In genomic region chr2:132270255-132270654, GRCh38 we compare ENCODE assay signal across 25 cellular contexts.
DNase-seq lines count a peak whose midpoint lies in the region; ATAC-seq and TF ChIP-seq lines count a peak whose summit lies in the region.
"Had no signal": no experiment of that assay in that cellular context is flagged by ENCODE, and none has a peak within 500 bp of the region (broad histone marks: within the 10 kb centered on the region; RNA-seq: fewer than 3 reads in every experiment).

No MANE protein-coding gene starts in this region.

- intact Hi-C loops in PC-3 (cut with micrococcal nuclease) (no loop called here), Right ventricle myocardium superior (cut with DNase I) (no loop called here)

- CTCF ChIA-PET in PC-3 (lab: Charles Lee), result no interaction called here

- TF ChIP-seq CTCF in DND-41 (IDR thresholded peaks at IDR 0.05; ENCODE audit: borderline replicate concordance, extremely low read depth, low read length, poor library complexity, severe bottlenecking) (no peak), PC-3 (conservative IDR thresholded peaks at IDR 0.05; ENCODE audit: low read depth, low read length) (no peak), smooth muscle cell (IDR thresholded peaks at IDR 0.05; ENCODE audit: borderline replicate concordance, insufficient read depth, poor library complexity, severe bottlenecking) (no peak)

- H2AFZ ChIP-seq in DND-41 (ENCODE audit: low read depth, low read length) (peak overlapping the region; percentile 73; the same call in 1 of the 2 replicates), Karpas-422 (ENCODE audit: low read length) (no peak overlapping the region), PC-3 (ENCODE audit: low read length) (peak overlapping the region; percentile 79), smooth muscle cell (ENCODE audit: low read depth) (peak overlapping the region; percentile 87)

- H3K36me3 ChIP-seq in DND-41 (ENCODE audit: insufficient read depth, low read length), result no peaks in the 10 kb centered on the region
- H3K36me3 ChIP-seq in Karpas-422 (ENCODE audit: insufficient read depth, low read length), result no peaks in the 10 kb centered on the region
- H3K36me3 ChIP-seq in PC-3 (ENCODE audit: low read depth, low read length), result no peaks in the 10 kb centered on the region
- no peaks in the 10 kb centered on the region for H3K36me3 ChIP-seq in smooth muscle cell (ENCODE audit: low read depth)
- H3K36me3 ChIP-seq: HAP-1 had no signal

- H3K79me2 ChIP-seq in DND-41 (ENCODE audit: insufficient read depth, low read length), result no peaks in the 10 kb centered on the region
- no peaks in the 10 kb centered on the region for H3K79me2 ChIP-seq in Karpas-422 (ENCODE audit: low read length)
- no peaks in the 10 kb centered on the region for H3K79me2 ChIP-seq in PC-3 (ENCODE audit: low read length)
- H3K79me2 ChIP-seq in smooth muscle cell (ENCODE audit: low read depth), result no peaks in the 10 kb centered on the region

- no peaks in the 10 kb centered on the region for H3F3A ChIP-seq in PC-3 (ENCODE audit: low read length, unreplicated experiment)
- H3F3A ChIP-seq in smooth muscle cell (ENCODE audit: low read depth), result no peaks in the 10 kb centered on the region

- no peak for DNase-seq in DND-41
- DNase-seq in Karpas-422, result no peak
- DNase-seq in PC-3, result no peak
- no peak for DNase-seq in smooth muscle cell (lab: John Stamatoyannopoulos, UW; ENCODE audit: unreplicated experiment)
- no peak for DNase-seq in Right ventricle myocardium superior
- DNase-seq in A172 (ENCODE audit: low spot score), result no peak
- DNase-seq: CD8-positive, alpha-beta memory T cell; DMS 273 treated with DMSO at 0.1 percent for 48 hours; DMS79; IMR-90; KG1; MV-4-11; NCI-H1105; NCI-H146; NCI-H1930; NCI-H2107; NCI-H524 treated with DMSO at 0.1 percent for 48 hours; NCI-H774; NK-92 treated with Interleukin-12 subunit alpha and Interleukin-12 subunit beta, amount 100 ng/mL, for 24 hours; SK-N-SH; T-helper 17 cell had no signal

- POLR2A ChIA-PET in PC-3 (lab: Charles Lee; ENCODE audit: unreplicated experiment), result no interaction called here

- H3K27me3 ChIP-seq in DND-41 (ENCODE audit: insufficient read depth, low read length, poor library complexity) (no peaks in the 10 kb centered on the region), Karpas-422 (ENCODE audit: low read length) (no peaks in the 10 kb centered on the region), PC-3 (ENCODE audit: low read length) (no peaks in the 10 kb centered on the region), smooth muscle cell (ENCODE audit: low read depth) (no peaks in the 10 kb centered on the region)

- ATAC-seq in DND-41 (ENCODE audit: insufficient read depth, low read depth), result 0 out of 3 replicates have a peak, but pooled peaks have one; percentile 6
- no peak for ATAC-seq in PC-3
- no peak for ATAC-seq in HG02852 (IDR thresholded peaks at IDR 0.05; ENCODE audit: unreplicated experiment)
- no peak for ATAC-seq in Right ventricle myocardium superior (ENCODE audit: poor library complexity)
- ATAC-seq: T-helper 17 cell had no signal

- peaks cover 14% of the 10 kb centered on the region for H3K4me1 ChIP-seq in DND-41 (ENCODE audit: insufficient read depth, low read length)
- H3K4me1 ChIP-seq in Karpas-422 (ENCODE audit: low read length), result peaks cover 50% of the 10 kb centered on the region
- H3K4me1 ChIP-seq in PC-3 (ENCODE audit: insufficient read depth, low read length), result peaks cover 8% of the 10 kb centered on the region; the same call in 1 of the 2 replicates
- H3K4me1 ChIP-seq in smooth muscle cell (ENCODE audit: low read depth), result peaks cover 8% of the 10 kb centered on the region

- BruUV-seq in PC-3 (replicated peaks; lab: Mats Ljungman, UMichigan), result no TSS peak

- H3K4me3 ChIP-seq in DND-41 (ENCODE audit: low read depth in 1 of 2, low read length in 2 of 2), result no peak overlapping the region
- 0 out of 2 replicates have a peak overlapping the region, but pooled peaks have one; percentile 34 for H3K4me3 ChIP-seq in Karpas-422 (ENCODE audit: low read length)
- H3K4me3 ChIP-seq in PC-3 (ENCODE audit: low read length), result no peak overlapping the region
- no peak overlapping the region for H3K4me3 ChIP-seq in smooth muscle cell
- H3K4me3 ChIP-seq: A549, HAP-1 had no signal

- no peak overlapping the region for H3K27ac ChIP-seq in DND-41 (ENCODE audit: low read length)
- H3K27ac ChIP-seq in Karpas-422 (ENCODE audit: low read length), result peak overlapping the region; percentile 77
- no peak overlapping the region for H3K27ac ChIP-seq in PC-3 (ENCODE audit: low read length)
- no peak overlapping the region for H3K27ac ChIP-seq in smooth muscle cell (ENCODE audit: low read depth)
- H3K27ac ChIP-seq: C4-2B had no signal

- H3K9me3 ChIP-seq in DND-41 (ENCODE audit: insufficient read depth, low read length, severe bottlenecking) (no peaks in the 10 kb centered on the region), Karpas-422 (ENCODE audit: low read length) (no peaks in the 10 kb centered on the region), PC-3 (ENCODE audit: low read length) (no peaks in the 10 kb centered on the region), smooth muscle cell (replicated peaks; ENCODE audit: low read depth) (no peaks in the 10 kb centered on the region)
- H3K9me3 ChIP-seq: A549, HAP-1, SK-N-SH had no signal

- H4K20me1 ChIP-seq in DND-41 (ENCODE audit: insufficient read depth, low read length) (no peaks in the 10 kb centered on the region), Karpas-422 (ENCODE audit: insufficient read depth, low read depth, low read length) (no peaks in the 10 kb centered on the region), PC-3 (ENCODE audit: low read length) (no peaks in the 10 kb centered on the region), smooth muscle cell (ENCODE audit: low read depth) (no peaks in the 10 kb centered on the region)

- H3K9me2 ChIP-seq in Karpas-422 (replicated peaks; ENCODE audit: insufficient read depth, low read length), result no peaks in the 10 kb centered on the region
- H3K9me2 ChIP-seq in PC-3 (replicated peaks; ENCODE audit: low read length), result no peaks in the 10 kb centered on the region
- H3K9me2 ChIP-seq: SK-N-SH had no signal

- H3K9ac ChIP-seq in DND-41 (ENCODE audit: low read depth, low read length) (no peak overlapping the region), Karpas-422 (ENCODE audit: low read length) (peak overlapping the region; percentile 64), PC-3 (ENCODE audit: low read length) (no peak overlapping the region), smooth muscle cell (ENCODE audit: low read depth) (no peak overlapping the region)
- H3K9ac ChIP-seq: SK-N-SH had no signal

- H3K4me2 ChIP-seq in DND-41 (ENCODE audit: insufficient read depth, low read length), result peak overlapping the region; percentile 56; the same call in 1 of the 2 replicates
- H3K4me2 ChIP-seq in Karpas-422 (ENCODE audit: low read depth, low read length, poor library complexity, severe bottlenecking), result peak overlapping the region; percentile 38
- peak overlapping the region; percentile 42; the same call in 1 of the 2 replicates for H3K4me2 ChIP-seq in PC-3 (ENCODE audit: low read length)
- no peak overlapping the region for H3K4me2 ChIP-seq in smooth muscle cell
- H3K4me2 ChIP-seq: A549, SK-N-SH had no signal

- WGBS in smooth muscle cell (ENCODE audit: low lambda C conversion rate), result 92% methylated on average over 1 of the region's 1 CpG
